13 cellular contexts compared by ENCODE assay signal in genomic region chr19:19468424-19469050, GRCh38. TPM values are rescaled to one million over a fixed set of nuclear protein-coding genes. Genes with fewer than 3 reads are reported as not detected.
A peak's percentile ranks its signal among the peaks of the same experiment; 100 is the strongest.
DNase-seq lines count a peak whose midpoint lies in the region; ATAC-seq and TF ChIP-seq lines count a peak whose summit lies in the region.
"Had no signal": no experiment of that assay in that cellular context is flagged by ENCODE, and none has a peak within 500 bp of the region (broad histone marks: within the 10 kb centered on the region; RNA-seq: fewer than 3 reads in every experiment).

No MANE protein-coding gene starts in this region.

- H3K36me3 ChIP-seq in GM23248 (ENCODE audit: low read depth) (peaks cover 26% of the 10 kb centered on the region), spleen (peaks cover 0 to 65% (median 38%) of the 10 kb centered on the region in 6 donors), esophagus muscularis mucosa (peaks cover 13 to 53% (median 35%) of the 10 kb centered on the region in 4 donors)

- peak; percentile 2 for DNase-seq in NCI-H1105 treated with DMSO at 0.1 percent for 48 hours (lab: John Stamatoyannopoulos, UW)
- DNase-seq in NCI-H1105 (lab: John Stamatoyannopoulos, UW) = no peak
- DNase-seq in GM23248 = peak; percentile 45
- peak; percentile 37 for DNase-seq in fibroblast of peridontal ligament (ENCODE audit: extremely low read depth)
- DNase-seq in HuH-7.5 (ENCODE audit: low spot score) = no peak
- DNase-seq in spleen = no peak
- DNase-seq in esophagus muscularis mucosa (ENCODE audit: extremely low spot score) = no peak
- DNase-seq: body of pancreas; effector memory CD4-positive, alpha-beta T cell; glutamatergic neuron; NCI-H1694; SIG-M5 had no signal

- in situ Hi-C loops in GM23248 (cut with MboI) = no loop called here

- ATAC-seq in SK-N-SH treated with all-trans-retinoic acid at 6 μM for 48 hours = no peak
- ATAC-seq: body of pancreas had no signal

- WGBS in GM23248 (ENCODE audit: low coverage in 1 of 2, low lambda C conversion rate in 2 of 2, missing lambda C conversion rate in 2 of 2), 2 experiments = 67 to 71% methylated on average over 2 of the region's 2 CpGs
- WGBS in spleen, 5 donors = 94 to 99% (median 96%) methylated on average over 2 of the region's 2 CpGs
- WGBS in esophagus muscularis mucosa = 89% methylated on average over 2 of the region's 2 CpGs

- H3K4me3 ChIP-seq in GM23248 (no peak overlapping the region), spleen (no peak overlapping the region), esophagus muscularis mucosa (no peak overlapping the region)
- H3K4me3 ChIP-seq: body of pancreas had no signal

- H3K9me3 ChIP-seq in GM23248 (ENCODE audit: low read depth) (no peaks in the 10 kb centered on the region), spleen (peaks cover 9 to 32% (median 25%) of the 10 kb centered on the region in 8 donors), esophagus muscularis mucosa (peaks cover 0 to 21% (median 13%) of the 10 kb centered on the region in 4 donors)

- no peaks in the 10 kb centered on the region for H3K27me3 ChIP-seq in GM23248 (replicated peaks; ENCODE audit: insufficient read depth)
- no peaks in the 10 kb centered on the region for H3K27me3 ChIP-seq in spleen (replicated peaks in 1 of 7)
- no peaks in the 10 kb centered on the region for H3K27me3 ChIP-seq in esophagus muscularis mucosa
- H3K27me3 ChIP-seq: body of pancreas had no signal

- TF ChIP-seq CTCF in spleen (IDR thresholded peaks at IDR 0.05 in 8 of 11, conservative IDR thresholded peaks at IDR 0.05 in 3 of 11) = no peak
- no peak for TF ChIP-seq CTCF in esophagus muscularis mucosa (IDR thresholded peaks at IDR 0.05)

- H3K9ac ChIP-seq in GM23248 = no peak overlapping the region

- TF ChIP-seq POLR2A in spleen (IDR thresholded peaks at IDR 0.05) = no peak
- TF ChIP-seq POLR2A in esophagus muscularis mucosa (IDR thresholded peaks at IDR 0.05; ENCODE audit: low read depth) = no peak

- H3K4me1 ChIP-seq in GM23248 (ENCODE audit: insufficient read depth) (peaks cover 13% of the 10 kb centered on the region), spleen (peaks cover 20 to 65% (median 43%) of the 10 kb centered on the region in 6 donors), esophagus muscularis mucosa (peaks cover 12 to 19% (median 15%) of the 10 kb centered on the region in 4 donors)

- TF ChIP-seq EP300 in esophagus muscularis mucosa (IDR thresholded peaks at IDR 0.05) = no peak

- no peaks in the 10 kb centered on the region for H4K20me1 ChIP-seq in GM23248 (ENCODE audit: insufficient read depth)

- peaks cover 14% of the 10 kb centered on the region for H3F3A ChIP-seq in GM23248 (ENCODE audit: insufficient read depth)

- H3K9me2 ChIP-seq in GM23248 (ENCODE audit: insufficient read depth) = no peaks in the 10 kb centered on the region

- no peak overlapping the region for H3K27ac ChIP-seq in GM23248
- no peak overlapping the region for H3K27ac ChIP-seq in spleen
- no peak overlapping the region for H3K27ac ChIP-seq in esophagus muscularis mucosa (replicated peaks in 1 of 4)
- H3K27ac ChIP-seq: body of pancreas had no signal

- intact Hi-C loops in spleen (cut with DNase I; ENCODE audit: low total_unique reads) (no loop called here), esophagus muscularis mucosa (cut with DNase I) (no loop called here)

- no peak overlapping the region for H3K4me2 ChIP-seq in GM23248 (ENCODE audit: unreplicated experiment)

- peaks cover 100% of the 10 kb centered on the region for H3K79me2 ChIP-seq in GM23248 (ENCODE audit: insufficient read depth)

- H2AFZ ChIP-seq in GM23248 = no peak overlapping the region

TF ChIP-seq in SK-N-SH treated with all-trans-retinoic acid at 6 μM for 48 hours, 23 proteins besides CTCF, POLR2A, EP300 and RAD21:
- no peak for TF ChIP-seq CREB5 (CRISPR knock-in tag; IDR thresholded peaks at IDR 0.05; ENCODE audit: low read depth)
- 0 out of 2 replicates have a peak, but pooled peaks have one; percentile 51 for TF ChIP-seq POU6F1 (CRISPR knock-in tag; IDR thresholded peaks at IDR 0.05; ENCODE audit: borderline replicate concordance, low read depth)
- TF ChIP-seq ZFP3 (CRISPR knock-in tag; IDR thresholded peaks at IDR 0.05) = no peak
- TF ChIP-seq ESRRG (CRISPR knock-in tag; IDR thresholded peaks at IDR 0.05) = no peak
- TF ChIP-seq TCF4 (CRISPR knock-in tag; IDR thresholded peaks at IDR 0.05; ENCODE audit: borderline replicate concordance) = peak; percentile 70
- no peak for TF ChIP-seq ZFP30 (CRISPR knock-in tag; IDR thresholded peaks at IDR 0.05)
- no peak for TF ChIP-seq RARB (CRISPR knock-in tag; IDR thresholded peaks at IDR 0.05)
- no peak for TF ChIP-seq ARNTL (CRISPR knock-in tag; IDR thresholded peaks at IDR 0.05; ENCODE audit: borderline replicate concordance, low read depth)
- no peak for TF ChIP-seq TOX (CRISPR knock-in tag; IDR thresholded peaks at IDR 0.05; ENCODE audit: borderline replicate concordance)

RNA-seq across cellular contexts. Expression of gene TSSK6, which starts 46.8 kb away (rescaled TPM):
- 0.25 and 2.3 TPM in 2 replicates for total RNA-seq in GM23248 (2014; rRNA removed; shearing (Covaris generic))
- polyA plus RNA-seq in GM23248 (2016; fragmentation: Nextera tagmentation; extraction: Ambion mirVana) (0.70 and 0.95 TPM in 2 replicates), spleen (1 to 10 TPM; 1.7 to 3.3 (median 2.4) TPM)
- total RNA-seq in spleen (1 to 10 TPM; 2.3 to 5.6 (median 3.7) TPM), esophagus muscularis mucosa (1 to 10 TPM in 3 of 4 donors, under 1 TPM in 1; 0.33 to 3.7 (median 1.5) TPM)

RNA-seq across cellular contexts. Expression of gene NDUFA13, which starts 47.5 kb away (rescaled TPM):
- total RNA-seq in GM23248 (2014; rRNA removed; shearing (Covaris generic)) = 18.3 and 92.4 TPM in 2 replicates
- polyA plus RNA-seq in GM23248 (2016; fragmentation: Nextera tagmentation; extraction: Ambion mirVana) (466 and 474 TPM in 2 replicates), spleen (100 to 1,000 TPM; 203 to 224 (median 204) TPM)
- total RNA-seq in spleen (100 to 1,000 TPM in 4 of 7 donors, 10 to 100 TPM in 3; 24.0 to 216 (median 182) TPM), esophagus muscularis mucosa (100 to 1,000 TPM in 2 of 4 donors, 10 to 100 TPM in 2; 75.0 to 186 (median 141) TPM)

Comparison
In these comparisons a context has a peak if more than half of its experiments do, and no peak if none do; other contexts are left out.
1. DNase-seq: peak in NCI-H1105 treated with DMSO at 0.1 percent for 48 hours (single experiment), GM23248 (single experiment) and fibroblast of peridontal ligament (single experiment); none in NCI-H1105 (single experiment), HuH-7.5 (single experiment), spleen (single experiment) and esophagus muscularis mucosa (single experiment).